Comparison of ENCODE assay signal across 5 cellular contexts in genomic region chr7:4972446-4972845, GRCh38. TPM values are rescaled to one million over a fixed set of nuclear protein-coding genes. Genes with fewer than 3 reads are reported as not detected.
"Had no signal": no experiment of that assay in that cellular context is flagged by ENCODE, and none has a peak within 500 bp of the region (broad histone marks: within the 10 kb centered on the region; RNA-seq: fewer than 3 reads in every experiment).

No MANE protein-coding gene starts in this region.

RNA-seq across cellular contexts. Expression of gene MMD2, which starts 13.5 kb away (rescaled TPM):
- total RNA-seq: GM23248, H1, H4, H7, HFFc6 had no signal
- polyA plus RNA-seq: GM23248 had no signal
